In genomic region chr11:71567633-71568032, GRCh38 we compare ENCODE assay signal across 15 cellular contexts. TPM values are rescaled to one million over a fixed set of nuclear protein-coding genes. Genes with fewer than 3 reads are reported as not detected.
"Had no signal": no experiment of that assay in that cellular context is flagged by ENCODE, and none has a peak within 500 bp of the region (broad histone marks: within the 10 kb centered on the region; RNA-seq: fewer than 3 reads in every experiment).

No MANE protein-coding gene starts in this region.

RNA-seq across cellular contexts. Expression of gene KRTAP5-10, which starts 2.3 kb away (rescaled TPM):
- total RNA-seq: activated CD4-positive, alpha-beta T cell treated with anti-CD3 and anti-CD28 coated beads, Interleukin-2, amount 10 ng/mL, durations not matched to agents 7 days and 5 days; activated naive CD4-positive, alpha-beta T cell treated with anti-CD3 and anti-CD28 coated beads, Interleukin-2, amount 50 U/mL, for 72 hours; activated naive CD8-positive, alpha-beta T cell treated with anti-CD3 and anti-CD28 coated beads, Interleukin-2, amount 10 ng/mL, durations not matched to agents 7 days and 5 days; activated T-cell treated with anti-CD3 and anti-CD28 coated beads, Interleukin-2, amount 50 U/mL, for 72 hours; ascending aorta; breast epithelium; cardiac muscle cell; esophagus muscularis mucosa; foreskin keratinocyte; gastrocnemius medialis; T-cell; T-helper 2 cell treated with Interferon-gamma antibody and Interleukin-4, amounts not matched to agents 100 ng/mL and 5 ng/mL, for 36 hours; WTC11 had no signal
- polyA plus RNA-seq: foreskin keratinocyte had no signal

RNA-seq across cellular contexts. Expression of gene KRTAP5-11, which starts 15.0 kb away (rescaled TPM):
- total RNA-seq: activated CD4-positive, alpha-beta memory T cell treated with anti-CD3 and anti-CD28 coated beads, Interleukin-2, amount 10 ng/mL, durations not matched to agents 7 days and 5 days; activated CD4-positive, alpha-beta T cell treated with anti-CD3 and anti-CD28 coated beads, Interleukin-2, amount 10 ng/mL, durations not matched to agents 7 days and 5 days; activated naive CD4-positive, alpha-beta T cell treated with anti-CD3 and anti-CD28 coated beads, Interleukin-2, amount 50 U/mL, for 72 hours; activated naive CD8-positive, alpha-beta T cell treated with anti-CD3 and anti-CD28 coated beads, Interleukin-2, amount 10 ng/mL, durations not matched to agents 7 days and 5 days; activated T-cell treated with anti-CD3 and anti-CD28 coated beads, Interleukin-2, amount 50 U/mL, for 72 hours; ascending aorta; breast epithelium; cardiac muscle cell; esophagus muscularis mucosa; foreskin keratinocyte; gastrocnemius medialis; T-cell; T-helper 2 cell treated with Interferon-gamma antibody and Interleukin-4, amounts not matched to agents 100 ng/mL and 5 ng/mL, for 36 hours; WTC11 had no signal
- polyA plus RNA-seq: cardiac muscle cell, foreskin keratinocyte had no signal

RNA-seq across cellular contexts. Expression of gene KRTAP5-9, which starts 19.4 kb away (rescaled TPM):
- total RNA-seq: activated CD4-positive, alpha-beta memory T cell treated with anti-CD3 and anti-CD28 coated beads, Interleukin-2, amount 10 ng/mL, durations not matched to agents 7 days and 5 days; activated naive CD4-positive, alpha-beta T cell treated with anti-CD3 and anti-CD28 coated beads, Interleukin-2, amount 50 U/mL, for 72 hours; activated naive CD8-positive, alpha-beta T cell treated with anti-CD3 and anti-CD28 coated beads, Interleukin-2, amount 10 ng/mL, durations not matched to agents 7 days and 5 days; ascending aorta; esophagus muscularis mucosa; foreskin keratinocyte; gastrocnemius medialis; WTC11 had no signal
- polyA plus RNA-seq: cardiac muscle cell, foreskin keratinocyte had no signal

RNA-seq across cellular contexts. Expression of gene KRTAP5-8, which starts 29.8 kb away (rescaled TPM):
- total RNA-seq: activated CD4-positive, alpha-beta memory T cell treated with anti-CD3 and anti-CD28 coated beads, Interleukin-2, amount 10 ng/mL, durations not matched to agents 7 days and 5 days; activated naive CD4-positive, alpha-beta T cell treated with anti-CD3 and anti-CD28 coated beads, Interleukin-2, amount 50 U/mL, for 72 hours; activated naive CD8-positive, alpha-beta T cell treated with anti-CD3 and anti-CD28 coated beads, Interleukin-2, amount 10 ng/mL, durations not matched to agents 7 days and 5 days; activated T-cell treated with anti-CD3 and anti-CD28 coated beads, Interleukin-2, amount 50 U/mL, for 72 hours; ascending aorta; cardiac muscle cell; endodermal cell; esophagus muscularis mucosa; foreskin keratinocyte; T-cell; T-helper 2 cell treated with Interferon-gamma antibody and Interleukin-4, amounts not matched to agents 100 ng/mL and 5 ng/mL, for 36 hours; WTC11 had no signal
- polyA plus RNA-seq: cardiac muscle cell, foreskin keratinocyte had no signal

RNA-seq across cellular contexts. Expression of gene KRTAP5-7, which starts 40.6 kb away (rescaled TPM):
- total RNA-seq: activated CD4-positive, alpha-beta memory T cell treated with anti-CD3 and anti-CD28 coated beads, Interleukin-2, amount 10 ng/mL, durations not matched to agents 7 days and 5 days; activated naive CD4-positive, alpha-beta T cell treated with anti-CD3 and anti-CD28 coated beads, Interleukin-2, amount 50 U/mL, for 72 hours; activated naive CD8-positive, alpha-beta T cell treated with anti-CD3 and anti-CD28 coated beads, Interleukin-2, amount 10 ng/mL, durations not matched to agents 7 days and 5 days; activated T-cell treated with anti-CD3 and anti-CD28 coated beads, Interleukin-2, amount 50 U/mL, for 72 hours; ascending aorta; cardiac muscle cell; endodermal cell; esophagus muscularis mucosa; foreskin keratinocyte; gastrocnemius medialis; T-cell had no signal
- polyA plus RNA-seq: cardiac muscle cell, foreskin keratinocyte had no signal
